13 cellular contexts compared by ENCODE assay signal in the genomic region with DNA sequence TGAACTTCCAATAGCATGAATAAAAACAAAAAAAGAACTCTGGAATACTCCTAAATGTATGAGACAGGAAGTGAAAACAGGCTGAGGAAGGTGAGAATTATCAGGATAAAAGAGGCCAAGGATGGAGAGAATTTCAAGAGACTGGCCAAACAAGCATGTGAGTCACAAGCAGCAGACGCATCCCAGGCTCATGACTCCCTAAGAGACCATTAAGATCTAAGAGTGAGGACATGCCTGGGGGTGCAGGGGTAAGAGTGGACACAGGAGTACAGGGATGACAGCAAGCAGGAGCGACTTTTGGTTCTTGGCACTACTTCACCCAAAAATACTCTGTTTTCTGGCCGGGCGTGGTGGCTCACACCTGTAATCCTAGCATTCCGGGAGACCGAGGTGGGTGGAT. TPM values are rescaled to one million over a fixed set of nuclear protein-coding genes. Genes with fewer than 3 reads are reported as not detected.
DNase-seq lines count a peak whose midpoint lies in the region; ATAC-seq, FAIRE-seq and TF ChIP-seq lines count a peak whose summit lies in the region.
"Had no signal": no experiment of that assay in that cellular context is flagged by ENCODE, and none has a peak within 500 bp of the region (broad histone marks: within the 10 kb centered on the region; RNA-seq: fewer than 3 reads in every experiment).

No MANE protein-coding gene starts in this region.

- no peak overlapping the region for H2BK120ac ChIP-seq in H9 (ENCODE audit: low read depth, low read length, poor library complexity, severe bottlenecking)

- H3K4me3 Mint-ChIP-seq in H9: no peak overlapping the region

- H2AFZ ChIP-seq in H9 (ENCODE audit: low read length) (no peak overlapping the region), K562 (ENCODE audit: low read depth, low read length) (no peak overlapping the region)

- H4K5ac ChIP-seq in H9 (ENCODE audit: insufficient read length, low read depth, low read length): no peak overlapping the region

- H4K8ac ChIP-seq in H9 (replicated peaks; ENCODE audit: insufficient read length, low read depth, low read length): no peak overlapping the region

- H3K27me3 ChIP-seq in AG04450 (ENCODE audit: control insufficient read depth, insufficient read depth, low read length) (no peaks in the 10 kb centered on the region), H9 (ENCODE audit: insufficient read depth, low read length) (no peaks in the 10 kb centered on the region), K562 (ENCODE audit: control insufficient read depth in 2 of 2, insufficient read depth in 2 of 2, low read length in 2 of 2) (no peaks in the 10 kb centered on the region), lower lobe of right lung (ENCODE audit: low read depth) (no peaks in the 10 kb centered on the region), body of pancreas (no peaks in the 10 kb centered on the region)

- H3K9me3 ChIP-seq in AG04450 (ENCODE audit: control insufficient read depth, insufficient read depth, low read length) (no peaks in the 10 kb centered on the region), H9 (ENCODE audit: control insufficient read depth, low read depth, low read length) (no peaks in the 10 kb centered on the region), K562 (replicated peaks; ENCODE audit: control insufficient read depth, insufficient read depth, low read depth, low read length) (no peaks in the 10 kb centered on the region; the same call in 1 of the 2 replicates), lower lobe of right lung (no peaks in the 10 kb centered on the region), body of pancreas (no peaks in the 10 kb centered on the region)

- H3K23ac ChIP-seq in H9 (ENCODE audit: insufficient read length, low read depth, low read length): no peak overlapping the region

- no peak overlapping the region for H3K18ac ChIP-seq in H9 (ENCODE audit: insufficient read length, low read depth, low read length)

- H2BK5ac ChIP-seq in H9 (ENCODE audit: insufficient read length, low read length): no peak overlapping the region

- in situ Hi-C loops in K562 (cut with MboI): no loop called here

- H3T11ph ChIP-seq in H9 (ENCODE audit: low read length): no peak overlapping the region

- H4K20me1 ChIP-seq in H9 (ENCODE audit: control insufficient read depth, insufficient read depth, insufficient read length) (peaks cover 3% of the 10 kb centered on the region), K562 (replicated peaks; ENCODE audit: control insufficient read depth, insufficient read depth, low read length) (0 out of 2 replicates have a peak, but pooled peaks cover 5% of the 10 kb centered on the region)

- H3K27ac ChIP-seq in AG04450 (ENCODE audit: low read depth, low read length) (peak overlapping the region; percentile 66), H9 (ENCODE audit: insufficient read length, low read depth, low read length) (no peak overlapping the region), K562 (ENCODE audit: extremely low read depth, low read depth, low read length) (no peak overlapping the region), lower lobe of right lung (peak overlapping the region; percentile 10), body of pancreas (no peak overlapping the region)

- ATAC-seq in K562 (0 out of 3 replicates have a peak, but pooled peaks have one; percentile 23), lower lobe of right lung (peak in 1 of 2 donors; percentile 50), body of pancreas (no peak), GM21529 (IDR thresholded peaks at IDR 0.05; ENCODE audit: unreplicated experiment) (no peak), GM18517 (IDR thresholded peaks at IDR 0.05; ENCODE audit: unreplicated experiment) (no peak)
- ATAC-seq: Panc1 had no signal

- no peak for TF ChIP-seq CTCF in AG04450 (IDR thresholded peaks at IDR 0.05; ENCODE audit: low read depth, low read length)
- TF ChIP-seq CTCF in H9 (conservative IDR thresholded peaks at IDR 0.05): no peak
- no peak for TF ChIP-seq CTCF in K562 (IDR thresholded peaks at IDR 0.05 in 2 of 3, conservative IDR thresholded peaks at IDR 0.05 in 1 of 3; ENCODE audit: insufficient read depth in 2 of 3, low read depth in 1 of 3, low read length in 3 of 3)
- no peak for TF ChIP-seq CTCF in lower lobe of right lung (IDR thresholded peaks at IDR 0.05)
- TF ChIP-seq CTCF in body of pancreas (IDR thresholded peaks at IDR 0.05): no peak

- H2AK5ac ChIP-seq in H9 (ENCODE audit: insufficient read length, low read length): no peak overlapping the region

- H3K79me1 ChIP-seq in H9 (ENCODE audit: insufficient read depth, low read depth, low read length, poor library complexity, severe bottlenecking): no peaks in the 10 kb centered on the region

- TF ChIP-seq RAD21 in K562 (CRISPR knock-in tag; conservative IDR thresholded peaks at IDR 0.05 in 1 of 2, IDR thresholded peaks at IDR 0.05 in 1 of 2): no peak

- peak; percentile 48 for DNase-seq in AG04450 (ENCODE audit: low read depth, low spot score)
- DNase-seq in H9: no peak
- DNase-seq in K562 (ENCODE audit: extremely low read depth in 1 of 4, low spot score in 3 of 4): peak in 1 of 4 experiments; percentile 11
- DNase-seq in lower lobe of right lung: no peak
- no peak for DNase-seq in body of pancreas
- no peak for DNase-seq in SW480 (ENCODE audit: low spot score)
- DNase-seq: KBM-7; stimulated activated CD4-positive, alpha-beta T cell treated with anti-CD3 and anti-CD28 coated beads, Interleukin-1b, Interleukin-23, amount 100 ng/mL, for 48 hours had no signal

- TF ChIP-seq POLR2A in K562 (conservative IDR thresholded peaks at IDR 0.05) (no peak), body of pancreas (IDR thresholded peaks at IDR 0.05) (no peak)

- H3K56ac ChIP-seq in H9 (ENCODE audit: insufficient read length, low read depth, low read length): no peak overlapping the region

- H3K27me3 Mint-ChIP-seq in H9 (ENCODE audit: low read depth): no peaks in the 10 kb centered on the region

- TF ChIP-seq EP300 in K562 (IDR thresholded peaks at IDR 0.05; ENCODE audit: low read length): no peak

- H3K14ac ChIP-seq in H9 (ENCODE audit: insufficient read depth, low read length): no peak overlapping the region; the same call in 1 of the 2 replicates

- BruUV-seq in K562 (replicated peaks; lab: Mats Ljungman, UMichigan): no TSS peak

- no peak overlapping the region for H4K91ac ChIP-seq in H9 (ENCODE audit: insufficient read length, low read depth, low read length)

- FAIRE-seq in K562 (lab: Jason Lieb, UNC): no peak
- FAIRE-seq: islet of Langerhans had no signal

- no peak overlapping the region for H2BK15ac ChIP-seq in H9 (ENCODE audit: low read depth, low read length)

- H3K9ac ChIP-seq in H9 (ENCODE audit: extremely low read depth, insufficient read length, low read length): no peak overlapping the region
- H3K9ac ChIP-seq in K562 (ENCODE audit: insufficient read depth in 1 of 2, low read depth in 2 of 2, low read length in 2 of 2): no peak overlapping the region

- H3K4me2 ChIP-seq in H9 (ENCODE audit: insufficient read depth, insufficient read length, low read length) (no peak overlapping the region), K562 (ENCODE audit: insufficient read depth, low read length) (no peak overlapping the region)

- WGBS in H9 (ENCODE audit: extremely low coverage, insufficient read length, low lambda C conversion rate): no CpG with 5 or more reads among the region's 6 CpGs
- 83% methylated on average over 6 of the region's 6 CpGs for WGBS in K562 (ENCODE audit: insufficient coverage, low coverage, missing lambda C conversion rate)
- 86 to 92% methylated on average over 6 of the region's 6 CpGs for WGBS in body of pancreas, 2 donors

- peak overlapping the region in 2 of 3 experiments; percentile 19 to 78; a peak in 4 of 7 replicates for H3K27ac Mint-ChIP-seq in H9

- no peaks in the 10 kb centered on the region for H3K23me2 ChIP-seq in H9 (ENCODE audit: insufficient read length, low read depth, low read length, poor library complexity, severe bottlenecking)

- H3K36me3 Mint-ChIP-seq in H9 (ENCODE audit: insufficient read depth in 1 of 3, low read depth in 3 of 3): peaks cover 8 to 26% (median 17%) of the 10 kb centered on the region in 3 experiments

- CTCF ChIA-PET in AG04450 (lab: Charles Lee) (interaction anchor here (1.1 kb wide), 1 partner anchor 36 kb away, joined by 3 read pairs; no protein-coding TSS in a partner anchor), K562 (lab: Yijun Ruan, JAX; ENCODE audit: low intra/inter-chr PET ratio) (no interaction called here)

- POLR2A ChIA-PET in AG04450 (lab: Yijun Ruan, JAX) (interaction anchor here (0.6 kb wide), 1 partner anchor 41 kb away, joined by 6 read pairs; no protein-coding TSS in a partner anchor), K562 (lab: Yijun Ruan, JAX) (interaction anchor here (1.2 kb wide), 1 partner anchor 8 kb away, joined by 5 read pairs; no protein-coding TSS in a partner anchor)

- H3K79me2 ChIP-seq in H9 (ENCODE audit: insufficient read depth, low read length): peaks cover 16% of the 10 kb centered on the region; the same call in 1 of the 2 replicates
- H3K79me2 ChIP-seq in K562 (ENCODE audit: control insufficient read depth, insufficient read depth, low read length): peaks cover 61% of the 10 kb centered on the region

- no peak overlapping the region for H3K4ac ChIP-seq in H9 (ENCODE audit: low read depth, low read length)

- H3K36me3 ChIP-seq in K562 (ENCODE audit: control insufficient read depth, insufficient read depth, low read length): peaks cover 44% of the 10 kb centered on the region
- peaks cover 4% of the 10 kb centered on the region for H3K36me3 ChIP-seq in lower lobe of right lung
- no peaks in the 10 kb centered on the region for H3K36me3 ChIP-seq in body of pancreas (replicated peaks in 1 of 2; ENCODE audit: insufficient read depth in 1 of 2, low read depth in 2 of 2)

- no peak overlapping the region for H2BK20ac ChIP-seq in H9 (ENCODE audit: low read depth, low read length, poor library complexity, severe bottlenecking)

- H3K4me3 ChIP-seq in AG04450 (ENCODE audit: low read depth, low read length) (no peak overlapping the region), K562 (no peak overlapping the region), lower lobe of right lung (no peak overlapping the region), body of pancreas (no peak overlapping the region)

- peaks cover 7% of the 10 kb centered on the region for H3K9me1 ChIP-seq in K562 (ENCODE audit: control insufficient read depth, insufficient read depth, low read length)

- peaks cover 4% of the 10 kb centered on the region in 2 experiments; a peak in 3 of 5 replicates for H3K9me3 Mint-ChIP-seq in H9

- intact Hi-C loops in K562 (cut with micrococcal nuclease): no loop called here
- intact Hi-C loops in lower lobe of right lung (cut with DNase I): no loop called here
- intact Hi-C loops in body of pancreas (cut with DNase I): no loop called here

- H3K4me1 Mint-ChIP-seq in H9: peaks cover 4 to 11% of the 10 kb centered on the region in 2 experiments

- H3K4me1 ChIP-seq in H9 (ENCODE audit: insufficient read depth, low read length) (no peaks in the 10 kb centered on the region), K562 (replicated peaks in 1 of 2; ENCODE audit: control insufficient read depth in 2 of 2, insufficient read depth in 2 of 2, low read length in 2 of 2) (peaks cover 7 to 21% of the 10 kb centered on the region in 2 experiments; a peak in 3 of 5 replicates), lower lobe of right lung (peaks cover 64% of the 10 kb centered on the region), body of pancreas (peaks cover 63% of the 10 kb centered on the region)

- H2BK12ac ChIP-seq in H9 (ENCODE audit: insufficient read length, low read depth, low read length): no peak overlapping the region

RNA-seq across cellular contexts. Expression of a gene that starts 7.1 kb away (rescaled TPM):
- 116 and 127 TPM in 2 replicates for polyA plus RNA-seq in AG04450 (2011; rRNA removed)
- polyA minus RNA-seq in AG04450 (2011; rRNA and poly(A)+ RNA removed): 95.5 and 114 TPM in 2 replicates
- 49.0 and 50.2 TPM in 2 replicates for total RNA-seq in H9 (2021)
- total RNA-seq in K562 (2011; cell fraction: chromatin; rRNA removed; ENCODE audit: low replicate concordance): 69.8 and 124 TPM in 2 replicates
- 114 and 116 TPM in 2 replicates for total RNA-seq in K562 (2011; cell fraction: nucleolus; rRNA removed)
- 109 and 111 TPM in 2 replicates for total RNA-seq in K562 (2011; cell fraction: nucleoplasm; rRNA removed)
- 15.2 and 23.5 TPM in 2 replicates for total RNA-seq in K562 (2014; rRNA removed)
- total RNA-seq in K562 (2014; rRNA removed; fragmentation: Illumina TruSeq; extraction: Trizol): 16.0 and 17.0 TPM in 2 replicates
- 20.0 and 20.1 TPM in 2 replicates for total RNA-seq in K562 (2015; rRNA removed; fragmentation: Illumina TruSeq; extraction: Trizol)
- total RNA-seq in K562 (2021): 40.9 and 44.6 TPM in 2 replicates
- 40.2 and 90.8 TPM in 2 replicates for polyA plus RNA-seq in K562 (2011; rRNA removed)
- 101 and 104 TPM in 2 replicates for polyA plus RNA-seq in K562 (2011; cell fraction: cytosol; rRNA removed)
- polyA plus RNA-seq in K562 (2011; cell fraction: nucleus; rRNA removed): 78.5 and 87.1 TPM in 2 replicates
- polyA plus RNA-seq in K562 (2012): 44.8 and 53.4 TPM in 2 replicates
- polyA plus RNA-seq in K562 (2014; fragmentation: Illumina TruSeq; extraction: Trizol): 53.7 and 61.1 TPM in 2 replicates
- 10 to 100 TPM in 1 of 2 experiments, 1 to 10 TPM in 1; 5.9 to 11.2 TPM for polyA plus RNA-seq in K562 (2014; fragmentation: Nextera tagmentation; extraction: Ambion mirVana)
- polyA plus RNA-seq in K562 (2014; rRNA removed): 28.1 and 40.0 TPM in 2 replicates
- 44.2 and 47.1 TPM in 2 replicates for polyA minus RNA-seq in K562 (2011; rRNA and poly(A)+ RNA removed)
- 29.1 and 32.0 TPM in 2 replicates for polyA minus RNA-seq in K562 (2011; cell fraction: cytosol; rRNA and poly(A)+ RNA removed)
- 20.1 and 28.2 TPM in 2 replicates for polyA minus RNA-seq in K562 (2011; cell fraction: nucleus; rRNA and poly(A)+ RNA removed)
- 122 TPM for total RNA-seq in lower lobe of right lung
- 10 to 100 TPM; 33.5 to 36.9 TPM for total RNA-seq in body of pancreas

RNA-seq across cellular contexts. Expression of a gene that starts 23.1 kb away (rescaled TPM):
- polyA plus RNA-seq in AG04450 (2011; rRNA removed): 14.2 and 18.6 TPM in 2 replicates
- polyA minus RNA-seq in AG04450 (2011; rRNA and poly(A)+ RNA removed): 14.3 and 15.2 TPM in 2 replicates
- total RNA-seq in H9 (2021): 31.1 and 34.0 TPM in 2 replicates
- 107 and 242 TPM in 2 replicates for total RNA-seq in K562 (2011; cell fraction: chromatin; rRNA removed; ENCODE audit: low replicate concordance)
- total RNA-seq in K562 (2011; cell fraction: nucleolus; rRNA removed): 124 and 125 TPM in 2 replicates
- 82.4 and 89.4 TPM in 2 replicates for total RNA-seq in K562 (2011; cell fraction: nucleoplasm; rRNA removed)
- total RNA-seq in K562 (2014; rRNA removed): 34.9 and 35.9 TPM in 2 replicates
- 18.2 and 19.3 TPM in 2 replicates for total RNA-seq in K562 (2014; rRNA removed; fragmentation: Illumina TruSeq; extraction: Trizol)
- 24.9 and 25.5 TPM in 2 replicates for total RNA-seq in K562 (2015; rRNA removed; fragmentation: Illumina TruSeq; extraction: Trizol)
- 36.9 and 38.3 TPM in 2 replicates for total RNA-seq in K562 (2021)
- 61.5 and 68.0 TPM in 2 replicates for polyA plus RNA-seq in K562 (2011; rRNA removed)
- polyA plus RNA-seq in K562 (2011; cell fraction: cytosol; rRNA removed): 45.9 and 75.1 TPM in 2 replicates
- 426 and 551 TPM in 2 replicates for polyA plus RNA-seq in K562 (2011; cell fraction: nucleus; rRNA removed)
- polyA plus RNA-seq in K562 (2012): 42.4 and 44.3 TPM in 2 replicates
- polyA plus RNA-seq in K562 (2014; fragmentation: Illumina TruSeq; extraction: Trizol): 43.2 and 49.7 TPM in 2 replicates
- under 1 TPM; 0.68 to 0.88 TPM for polyA plus RNA-seq in K562 (2014; fragmentation: Nextera tagmentation; extraction: Ambion mirVana)
- 60.9 and 62.5 TPM in 2 replicates for polyA plus RNA-seq in K562 (2014; rRNA removed)
- 23.1 and 27.7 TPM in 2 replicates for polyA minus RNA-seq in K562 (2011; rRNA and poly(A)+ RNA removed)
- 13.6 and 16.5 TPM in 2 replicates for polyA minus RNA-seq in K562 (2011; cell fraction: cytosol; rRNA and poly(A)+ RNA removed)
- 38.5 and 48.7 TPM in 2 replicates for polyA minus RNA-seq in K562 (2011; cell fraction: nucleus; rRNA and poly(A)+ RNA removed)
- 40.3 TPM for total RNA-seq in lower lobe of right lung
- total RNA-seq in body of pancreas: 10 to 100 TPM; 74.2 to 76.3 TPM

RNA-seq across cellular contexts. Expression of a gene that starts 23.8 kb away (rescaled TPM):
- 55.5 and 69.4 TPM in 2 replicates for polyA plus RNA-seq in AG04450 (2011; rRNA removed)
- polyA minus RNA-seq in AG04450 (2011; rRNA and poly(A)+ RNA removed): 58.0 and 67.6 TPM in 2 replicates
- total RNA-seq in H9 (2021): 55.0 and 57.5 TPM in 2 replicates
- total RNA-seq in K562 (2011; cell fraction: chromatin; rRNA removed; ENCODE audit: low replicate concordance): 120 and 254 TPM in 2 replicates
- total RNA-seq in K562 (2011; cell fraction: nucleolus; rRNA removed): 166 and 183 TPM in 2 replicates
- total RNA-seq in K562 (2011; cell fraction: nucleoplasm; rRNA removed): 164 and 172 TPM in 2 replicates
- total RNA-seq in K562 (2014; rRNA removed): 40.5 and 58.3 TPM in 2 replicates
- total RNA-seq in K562 (2014; rRNA removed; fragmentation: Illumina TruSeq; extraction: Trizol): 28.1 and 34.5 TPM in 2 replicates
- total RNA-seq in K562 (2015; rRNA removed; fragmentation: Illumina TruSeq; extraction: Trizol): 28.8 and 30.7 TPM in 2 replicates
- total RNA-seq in K562 (2021): 40.3 and 42.1 TPM in 2 replicates
- 56.8 and 73.8 TPM in 2 replicates for polyA plus RNA-seq in K562 (2011; rRNA removed)
- 76.8 and 97.4 TPM in 2 replicates for polyA plus RNA-seq in K562 (2011; cell fraction: cytosol; rRNA removed)
- polyA plus RNA-seq in K562 (2011; cell fraction: nucleus; rRNA removed): 152 and 243 TPM in 2 replicates
- polyA plus RNA-seq in K562 (2012): 60.4 and 65.3 TPM in 2 replicates
- polyA plus RNA-seq in K562 (2014; fragmentation: Illumina TruSeq; extraction: Trizol): 78.7 and 105 TPM in 2 replicates
- polyA plus RNA-seq in K562 (2014; fragmentation: Nextera tagmentation; extraction: Ambion mirVana): 10 to 100 TPM; 41.8 to 46.7 TPM
- polyA plus RNA-seq in K562 (2014; rRNA removed): 36.3 and 41.2 TPM in 2 replicates
- polyA minus RNA-seq in K562 (2011; rRNA and poly(A)+ RNA removed): 79.0 and 93.6 TPM in 2 replicates
- polyA minus RNA-seq in K562 (2011; cell fraction: cytosol; rRNA and poly(A)+ RNA removed): 38.3 and 38.9 TPM in 2 replicates
- polyA minus RNA-seq in K562 (2011; cell fraction: nucleus; rRNA and poly(A)+ RNA removed): 95.3 and 121 TPM in 2 replicates
- 29.4 TPM for total RNA-seq in lower lobe of right lung
- 10 to 100 TPM; 47.5 to 80.4 TPM for total RNA-seq in body of pancreas

RNA-seq across cellular contexts. Expression of a gene that starts 39.7 kb away (rescaled TPM):
- polyA plus RNA-seq in AG04450 (2011; rRNA removed): not detected in 2 replicates
- not detected in 2 replicates for polyA minus RNA-seq in AG04450 (2011; rRNA and poly(A)+ RNA removed)
- total RNA-seq in H9 (2021): not detected in 2 replicates
- not detected in 2 replicates for total RNA-seq in K562 (2011; cell fraction: chromatin; rRNA removed; ENCODE audit: low replicate concordance)
- not detected in 2 replicates for total RNA-seq in K562 (2011; cell fraction: nucleolus; rRNA removed)
- not detected in 2 replicates for total RNA-seq in K562 (2011; cell fraction: nucleoplasm; rRNA removed)
- total RNA-seq in K562 (2014; rRNA removed): not detected in 2 replicates
- not detected in 2 replicates for total RNA-seq in K562 (2014; rRNA removed; fragmentation: Illumina TruSeq; extraction: Trizol)
- total RNA-seq in K562 (2015; rRNA removed; fragmentation: Illumina TruSeq; extraction: Trizol): not detected in 2 replicates
- not detected in 2 replicates for total RNA-seq in K562 (2021)
- polyA plus RNA-seq in K562 (2011; rRNA removed): not detected in 2 replicates
- polyA plus RNA-seq in K562 (2011; cell fraction: cytosol; rRNA removed): 0.04 TPM in 1 of 2 replicates, not detected in the other
- 0.04 TPM in 1 of 2 replicates, not detected in the other for polyA plus RNA-seq in K562 (2011; cell fraction: nucleus; rRNA removed)
- polyA plus RNA-seq in K562 (2012): not detected in 2 replicates
- not detected in 2 replicates for polyA plus RNA-seq in K562 (2014; fragmentation: Illumina TruSeq; extraction: Trizol)
- not detected for polyA plus RNA-seq in K562 (2014; fragmentation: Nextera tagmentation; extraction: Ambion mirVana)
- not detected in 2 replicates for polyA plus RNA-seq in K562 (2014; rRNA removed)
- not detected in 2 replicates for polyA minus RNA-seq in K562 (2011; rRNA and poly(A)+ RNA removed)
- not detected in 2 replicates for polyA minus RNA-seq in K562 (2011; cell fraction: cytosol; rRNA and poly(A)+ RNA removed)
- polyA minus RNA-seq in K562 (2011; cell fraction: nucleus; rRNA and poly(A)+ RNA removed): not detected in 2 replicates
- not detected for total RNA-seq in lower lobe of right lung
- total RNA-seq in body of pancreas: not detected
- polyA plus RNA-seq: adipose tissue had no signal

RNA-seq across cellular contexts. Expression of a gene that starts 40.6 kb away (rescaled TPM):
- polyA plus RNA-seq in AG04450 (2011; rRNA removed): 38.2 and 43.2 TPM in 2 replicates
- 24.1 and 24.6 TPM in 2 replicates for polyA minus RNA-seq in AG04450 (2011; rRNA and poly(A)+ RNA removed)
- total RNA-seq in H9 (2021): 60.3 and 69.0 TPM in 2 replicates
- total RNA-seq in K562 (2011; cell fraction: chromatin; rRNA removed; ENCODE audit: low replicate concordance): 89.6 and 158 TPM in 2 replicates
- 91.7 and 93.2 TPM in 2 replicates for total RNA-seq in K562 (2011; cell fraction: nucleolus; rRNA removed)
- 102 and 120 TPM in 2 replicates for total RNA-seq in K562 (2011; cell fraction: nucleoplasm; rRNA removed)
- total RNA-seq in K562 (2014; rRNA removed): 26.1 and 27.6 TPM in 2 replicates
- total RNA-seq in K562 (2014; rRNA removed; fragmentation: Illumina TruSeq; extraction: Trizol): 28.2 and 29.4 TPM in 2 replicates
- total RNA-seq in K562 (2015; rRNA removed; fragmentation: Illumina TruSeq; extraction: Trizol): 17.5 and 19.1 TPM in 2 replicates
- total RNA-seq in K562 (2021): 40.3 and 43.0 TPM in 2 replicates
- polyA plus RNA-seq in K562 (2011; rRNA removed): 50.4 and 58.4 TPM in 2 replicates
- polyA plus RNA-seq in K562 (2011; cell fraction: cytosol; rRNA removed): 36.0 and 55.5 TPM in 2 replicates
- polyA plus RNA-seq in K562 (2011; cell fraction: nucleus; rRNA removed): 288 and 307 TPM in 2 replicates
- polyA plus RNA-seq in K562 (2012): 18.3 and 40.2 TPM in 2 replicates
- 29.7 and 35.3 TPM in 2 replicates for polyA plus RNA-seq in K562 (2014; fragmentation: Illumina TruSeq; extraction: Trizol)
- polyA plus RNA-seq in K562 (2014; fragmentation: Nextera tagmentation; extraction: Ambion mirVana): 10 to 100 TPM in 1 of 2 experiments, 1 to 10 TPM in 1; 6.8 to 10.2 TPM
- 47.9 and 50.4 TPM in 2 replicates for polyA plus RNA-seq in K562 (2014; rRNA removed)
- polyA minus RNA-seq in K562 (2011; rRNA and poly(A)+ RNA removed): 19.0 and 21.3 TPM in 2 replicates
- 7.7 and 8.3 TPM in 2 replicates for polyA minus RNA-seq in K562 (2011; cell fraction: cytosol; rRNA and poly(A)+ RNA removed)
- 35.0 and 39.9 TPM in 2 replicates for polyA minus RNA-seq in K562 (2011; cell fraction: nucleus; rRNA and poly(A)+ RNA removed)
- 92.2 TPM for total RNA-seq in lower lobe of right lung
- total RNA-seq in body of pancreas: 10 to 100 TPM; 25.4 to 42.8 TPM

Comparison
In these comparisons a context has a peak if more than half of its experiments do, and no peak if none do; other contexts are left out.
1. H3K27ac ChIP-seq: peak in AG04450 (single experiment) and lower lobe of right lung (single experiment); none in H9 (single experiment), K562 (single experiment) and body of pancreas (0 of 4).